In genomic region chr1:175839678-175840669, GRCh38 we compare ENCODE assay signal across 1 cellular context.
TF ChIP-seq lines count a peak whose summit lies in the region.

No MANE protein-coding gene starts in this region.

TF ChIP-seq in HEK293, 187 proteins besides CTCF, POLR2A, EP300 and RAD21 (continued from another document):
- no peak for TF ChIP-seq PRDM4 (tag by site-specific recombination; IDR thresholded peaks at IDR 0.05)
- TF ChIP-seq SP7 (tag by site-specific recombination; IDR thresholded peaks at IDR 0.05), result peak; percentile 80
- TF ChIP-seq ZNF501 (tag by site-specific recombination; IDR thresholded peaks at IDR 0.05), result no peak
- TF ChIP-seq ZSCAN18 (tag by site-specific recombination; IDR thresholded peaks at IDR 0.05), result no peak
- no peak for TF ChIP-seq ZNF510 (tag by site-specific recombination; IDR thresholded peaks at IDR 0.05; ENCODE audit: insufficient replicate concordance)
- no peak for TF ChIP-seq KLF9 (tag by site-specific recombination; IDR thresholded peaks at IDR 0.05; ENCODE audit: low read depth)
- no peak for TF ChIP-seq ZBTB7A (tag by site-specific recombination; IDR thresholded peaks at IDR 0.05; ENCODE audit: low read depth)
- no peak for TF ChIP-seq ZNF677 (tag by site-specific recombination; IDR thresholded peaks at IDR 0.05)
- no peak for TF ChIP-seq ZNF549 (tag by site-specific recombination; IDR thresholded peaks at IDR 0.05)
- TF ChIP-seq ZNF239 (tag by site-specific recombination; IDR thresholded peaks at IDR 0.05), result no peak
- no peak for TF ChIP-seq ZNF175 (tag by site-specific recombination; IDR thresholded peaks at IDR 0.05)
- TF ChIP-seq ZNF211 (tag by site-specific recombination; IDR thresholded peaks at IDR 0.05; ENCODE audit: low read depth), result no peak
- TF ChIP-seq ZNF830 (tag by site-specific recombination; IDR thresholded peaks at IDR 0.05; ENCODE audit: low read depth), result no peak
- peak; percentile 94 for TF ChIP-seq KLF17 (tag by site-specific recombination; IDR thresholded peaks at IDR 0.05)
- TF ChIP-seq ZNF521 (tag by site-specific recombination; IDR thresholded peaks at IDR 0.05), result no peak
- no peak for TF ChIP-seq MEIS1 (CRISPR knock-in tag; IDR thresholded peaks at IDR 0.05; ENCODE audit: borderline replicate concordance)
- no peak for TF ChIP-seq ZNF433 (tag by site-specific recombination; IDR thresholded peaks at IDR 0.05; ENCODE audit: low read depth)
- TF ChIP-seq SP2 (tag by site-specific recombination; IDR thresholded peaks at IDR 0.05), result peak; percentile 51; the same call in 1 of the 2 replicates
- TF ChIP-seq ZNF704 (tag by site-specific recombination; IDR thresholded peaks at IDR 0.05), result no peak
- peak; percentile 47; the same call in 1 of the 2 replicates for TF ChIP-seq SP3 (tag by site-specific recombination; IDR thresholded peaks at IDR 0.05)
- peak; percentile 12; the same call in 1 of the 2 replicates for TF ChIP-seq BCL11A (tag by site-specific recombination; IDR thresholded peaks at IDR 0.05; ENCODE audit: low read depth)
- no peak for TF ChIP-seq ZNF544 (tag by site-specific recombination; IDR thresholded peaks at IDR 0.05)
- TF ChIP-seq PATZ1 (tag by site-specific recombination; IDR thresholded peaks at IDR 0.05), result no peak
- no peak for TF ChIP-seq SALL2 (tag by site-specific recombination; IDR thresholded peaks at IDR 0.05; ENCODE audit: borderline replicate concordance)
- TF ChIP-seq ZNF843 (tag by site-specific recombination; IDR thresholded peaks at IDR 0.05), result peak; percentile 49; the same call in 1 of the 2 replicates
- TF ChIP-seq KLF16 (tag by site-specific recombination; IDR thresholded peaks at IDR 0.05), result no peak
- TF ChIP-seq ZSCAN30 (tag by site-specific recombination; IDR thresholded peaks at IDR 0.05), result no peak
